ENCODE assay signal across 8 cellular contexts in genomic region chr22:19941365-19942070, GRCh38. TPM values are rescaled to one million over a fixed set of nuclear protein-coding genes. Genes with fewer than 3 reads are reported as not detected.
A peak's percentile ranks its signal among the peaks of the same experiment; 100 is the strongest.
DNase-seq lines count a peak whose midpoint lies in the region; ATAC-seq and TF ChIP-seq lines count a peak whose summit lies in the region.

Gene COMT, plus strand, starts transcription at chr22:19941772. Its CDS starts 20,755 bp downstream, at chr22:19962527.
Gene TXNRD2, minus strand, starts transcription at chr22:19941818. Its CDS starts 15 bp downstream, at chr22:19941803.

- H3F3A ChIP-seq in PC-9 (ENCODE audit: insufficient read depth, low read depth), result no peaks in the 10 kb centered on the region

- H3K27ac Mint-ChIP-seq in activated T-helper 17 cell treated with anti-CD3 and anti-CD28 coated beads, Interleukin-2, amount 50 U/mL, for 72 hours, result peak within 1 kb of the TSS; percentile 99
- peak within 1 kb of the TSS; percentile 84 for H3K27ac Mint-ChIP-seq in nephron progenitor cell

- H3K4me3 ChIP-seq in PC-9 (peak within 1 kb of the TSS; percentile 90), stomach smooth muscle (ENCODE audit: low read length in 2 of 2) (peak within 1 kb of the TSS; percentile 90 to 99)

- H3K36me3 ChIP-seq in PC-9 (ENCODE audit: low read depth), result no peaks in the 10 kb centered on the region
- H3K36me3 ChIP-seq in stomach smooth muscle (ENCODE audit: control insufficient read depth in 2 of 2, insufficient read depth in 2 of 2, low read length in 2 of 2), result no peaks in the 10 kb centered on the region

- intact Hi-C loops in PC-9 (cut with micrococcal nuclease; ENCODE audit: unreplicated experiment), result no loop called here

- peak within 1 kb of the TSS; percentile 95 to 96 for H3K9ac ChIP-seq in stomach smooth muscle (ENCODE audit: low read length in 2 of 2)

- H3K27ac ChIP-seq in PC-9 (peak within 1 kb of the TSS; percentile 59), stomach smooth muscle (ENCODE audit: low read length) (peak within 1 kb of the TSS; percentile 98)

- ATAC-seq in HG02588 (IDR thresholded peaks at IDR 0.05; ENCODE audit: unreplicated experiment) (peak; percentile 58), HG02938 (IDR thresholded peaks at IDR 0.05; ENCODE audit: unreplicated experiment) (no peak)
- peak; percentile 91 for ATAC-seq in activated T-helper 17 cell treated with anti-CD3 and anti-CD28 coated beads, Interleukin-2, amount 50 U/mL, for 72 hours (replicated peaks)

- no TSS peak for BruUV-seq in PC-9 (replicated peaks; lab: Mats Ljungman, UMichigan)

- POLR2A ChIA-PET in PC-9 (lab: Charles Lee; ENCODE audit: unreplicated experiment), result no interaction called here

- H3K27me3 ChIP-seq in PC-9 (ENCODE audit: insufficient read depth, low read depth) (no peaks in the 10 kb centered on the region), stomach smooth muscle (ENCODE audit: control insufficient read depth in 1 of 2, insufficient read depth in 2 of 2, low read length in 2 of 2) (no peaks in the 10 kb centered on the region)

- peaks cover 14% of the 10 kb centered on the region for H3K36me3 Mint-ChIP-seq in activated T-helper 17 cell treated with anti-CD3 and anti-CD28 coated beads, Interleukin-2, amount 50 U/mL, for 72 hours (ENCODE audit: low read depth)
- peaks cover 21% of the 10 kb centered on the region for H3K36me3 Mint-ChIP-seq in nephron progenitor cell (ENCODE audit: low read depth)

- H3K4me2 ChIP-seq in PC-9, result peak within 1 kb of the TSS; percentile 89

- peak within 1 kb of the TSS; percentile 91 for H2AFZ ChIP-seq in PC-9

- peaks cover 3% of the 10 kb centered on the region for H3K9me3 Mint-ChIP-seq in activated T-helper 17 cell treated with anti-CD3 and anti-CD28 coated beads, Interleukin-2, amount 50 U/mL, for 72 hours
- peaks cover 20% of the 10 kb centered on the region for H3K9me3 Mint-ChIP-seq in nephron progenitor cell

- no peaks in the 10 kb centered on the region for H4K20me1 ChIP-seq in PC-9 (ENCODE audit: insufficient read depth)

- CTCF ChIA-PET in PC-9 (lab: Charles Lee), result no interaction called here

- H3K9me2 ChIP-seq in PC-9 (ENCODE audit: insufficient read depth), result no peaks in the 10 kb centered on the region

- no peaks in the 10 kb centered on the region for H3K9me3 ChIP-seq in PC-9 (ENCODE audit: insufficient read depth, low read depth)
- no peaks in the 10 kb centered on the region for H3K9me3 ChIP-seq in stomach smooth muscle (ENCODE audit: control insufficient read depth in 2 of 2, low read length in 2 of 2)

- H3K27me3 Mint-ChIP-seq in activated T-helper 17 cell treated with anti-CD3 and anti-CD28 coated beads, Interleukin-2, amount 50 U/mL, for 72 hours, result no peaks in the 10 kb centered on the region
- peaks cover 6% of the 10 kb centered on the region for H3K27me3 Mint-ChIP-seq in nephron progenitor cell (ENCODE audit: low read depth, poor library complexity)

- peak within 1 kb of the TSS; percentile 98 for H3K4me3 Mint-ChIP-seq in activated T-helper 17 cell treated with anti-CD3 and anti-CD28 coated beads, Interleukin-2, amount 50 U/mL, for 72 hours
- H3K4me3 Mint-ChIP-seq in nephron progenitor cell, result peak within 1 kb of the TSS; percentile 93

- peaks cover 17% of the 10 kb centered on the region for H3K4me1 Mint-ChIP-seq in activated T-helper 17 cell treated with anti-CD3 and anti-CD28 coated beads, Interleukin-2, amount 50 U/mL, for 72 hours
- peaks cover 35% of the 10 kb centered on the region for H3K4me1 Mint-ChIP-seq in nephron progenitor cell

- H3K4me1 ChIP-seq in PC-9 (replicated peaks; ENCODE audit: insufficient read depth) (peaks cover 12% of the 10 kb centered on the region; the same call in 1 of the 2 replicates), stomach smooth muscle (ENCODE audit: control insufficient read depth, insufficient read depth, low read length) (peaks cover 32% of the 10 kb centered on the region)

- peaks cover 27% of the 10 kb centered on the region for H3K79me2 ChIP-seq in PC-9 (ENCODE audit: low read depth)

- peak; percentile 77 for DNase-seq in EH (ENCODE audit: low read depth)
- DNase-seq in PC-9, result peak; percentile 41 to 50
- peak; percentile 43 for DNase-seq in fibroblast of peridontal ligament (ENCODE audit: extremely low read depth)
- peak; percentile 78 for DNase-seq in nephron progenitor cell

- TF ChIP-seq CTCF in PC-9 (conservative IDR thresholded peaks at IDR 0.05) (no peak), nephron progenitor cell (IDR thresholded peaks at IDR 0.05) (no peak)

RNA-seq across cellular contexts. Expression of gene COMT, which starts in this region (rescaled TPM):
- total RNA-seq in PC-9 (2021), result 99.9 and 107 TPM in 2 replicates
- 100 to 1,000 TPM in 1 of 2 donors, 10 to 100 TPM in 1; 53.4 to 133 TPM for total RNA-seq in activated T-helper 17 cell treated with anti-CD3 and anti-CD28 coated beads, Interleukin-2, amount 50 U/mL, for 72 hours

RNA-seq across cellular contexts. Expression of gene TXNRD2, which starts in this region (rescaled TPM):
- total RNA-seq in PC-9 (2021), result 21.7 and 22.4 TPM in 2 replicates
- total RNA-seq in activated T-helper 17 cell treated with anti-CD3 and anti-CD28 coated beads, Interleukin-2, amount 50 U/mL, for 72 hours, result 10 to 100 TPM; 14.1 to 21.4 TPM
